Comparison of ENCODE assay signal across 11 cellular contexts in the genomic region with DNA sequence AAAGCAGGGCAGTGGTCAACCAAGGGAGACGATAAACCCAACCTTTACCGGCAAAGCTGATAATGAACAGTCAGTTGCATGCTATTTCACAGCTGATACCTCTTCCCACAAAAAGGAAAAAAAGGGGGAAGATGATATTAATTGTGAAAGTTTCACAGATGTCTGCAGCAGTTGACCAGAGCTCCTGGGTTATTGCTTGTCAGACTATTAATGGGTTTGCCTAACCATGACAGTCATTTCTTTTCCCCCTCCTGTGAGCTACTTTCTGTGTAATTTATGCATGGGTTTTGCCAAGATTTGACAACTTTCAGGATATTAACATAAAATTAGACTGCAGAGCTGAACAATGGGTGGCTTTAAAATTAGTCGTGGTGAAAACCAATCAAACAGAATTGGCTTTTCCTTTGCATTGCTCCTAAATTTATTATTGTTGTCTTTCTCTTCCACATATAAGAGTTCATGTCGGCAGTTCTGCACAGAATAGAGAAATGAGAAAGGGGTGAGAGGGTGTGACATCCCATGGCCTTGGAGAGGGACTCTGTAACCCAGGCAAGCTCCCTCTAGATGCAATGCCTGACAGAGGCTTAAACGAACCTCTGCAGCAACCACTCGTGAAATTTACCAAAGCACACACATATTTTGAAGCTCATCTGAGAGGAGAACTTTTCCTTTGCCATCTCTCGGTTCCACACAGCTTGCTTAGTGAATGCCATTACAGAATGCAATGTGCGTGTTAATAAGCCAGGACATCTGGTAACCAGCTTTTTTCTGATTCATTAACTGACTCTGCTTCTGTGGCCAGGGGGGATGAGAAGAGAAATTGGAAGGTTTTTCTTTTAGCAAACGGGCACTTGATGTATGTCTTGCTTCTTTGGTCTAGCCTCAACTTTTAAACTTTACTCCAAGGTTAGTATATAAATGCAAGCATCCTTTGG.
DNase-seq lines count a peak whose midpoint lies in the region; ATAC-seq and TF ChIP-seq lines count a peak whose summit lies in the region.
"Had no signal": no experiment of that assay in that cellular context is flagged by ENCODE, and none has a peak within 500 bp of the region (broad histone marks: within the 10 kb centered on the region; RNA-seq: fewer than 3 reads in every experiment).

No MANE protein-coding gene starts in this region.

- intact Hi-C loops in CD4-positive, alpha-beta T cell (cut with DNase I, micrococcal nuclease): loop anchor here in 1 of 2 experiments (5.0 kb wide), 1 partner anchor 43 kb away; no protein-coding TSS in a partner anchor
- intact Hi-C loops in MCF 10A (cut with micrococcal nuclease): no loop called here

- H3K9me3 Mint-ChIP-seq in CD4-positive, alpha-beta T cell: no peaks in the 10 kb centered on the region
- no peaks in the 10 kb centered on the region for H3K9me3 Mint-ChIP-seq in MCF 10A (ENCODE audit: unreplicated experiment)
- H3K9me3 Mint-ChIP-seq: activated CD8-positive, alpha-beta T cell treated with anti-CD3 and anti-CD28 coated beads for 36 hours had no signal

- peak overlapping the region; percentile 23 for H2AFZ ChIP-seq in SU-DHL-6 (ENCODE audit: low read depth, low read length, severe bottlenecking)

- H3K27ac ChIP-seq in SU-DHL-6 (ENCODE audit: low read depth, low read length): no peak overlapping the region
- no peak overlapping the region for H3K27ac ChIP-seq in CD4-positive, alpha-beta T cell (ENCODE audit: low read depth, low read length)

- H4K20me1 ChIP-seq in SU-DHL-6 (ENCODE audit: low read depth, low read length): no peaks in the 10 kb centered on the region

- ATAC-seq in HG03135 (IDR thresholded peaks at IDR 0.05; ENCODE audit: unreplicated experiment): peak; percentile 76
- no peak for ATAC-seq in CD4-positive, alpha-beta T cell (ENCODE audit: poor library complexity)
- ATAC-seq: activated CD8-positive, alpha-beta T cell treated with anti-CD3 and anti-CD28 coated beads for 36 hours had no signal

- H3K27me3 ChIP-seq in SU-DHL-6 (ENCODE audit: low read length): no peaks in the 10 kb centered on the region
- no peaks in the 10 kb centered on the region for H3K27me3 ChIP-seq in CD4-positive, alpha-beta T cell (ENCODE audit: control insufficient read depth, insufficient read depth, low read length)

- no peaks in the 10 kb centered on the region for H3K27me3 Mint-ChIP-seq in CD4-positive, alpha-beta T cell
- H3K27me3 Mint-ChIP-seq in MCF 10A (ENCODE audit: insufficient read depth, unreplicated experiment): no peaks in the 10 kb centered on the region
- H3K27me3 Mint-ChIP-seq: activated CD8-positive, alpha-beta T cell treated with anti-CD3 and anti-CD28 coated beads for 36 hours had no signal

- H3K9me3 ChIP-seq in SU-DHL-6 (ENCODE audit: insufficient read depth, low read length): no peaks in the 10 kb centered on the region
- H3K9me3 ChIP-seq in CD4-positive, alpha-beta T cell (ENCODE audit: control insufficient read depth, low read length): no peaks in the 10 kb centered on the region

- peak; percentile 29 for DNase-seq in GM10248 (ENCODE audit: extremely low spot score)
- peak; percentile 21 for DNase-seq in GM20000 (ENCODE audit: low spot score)
- no peak for DNase-seq in NCI-H187 treated with DMSO at 0.1 percent for 48 hours (lab: John Stamatoyannopoulos, UW)
- no peak for DNase-seq in CD4-positive, alpha-beta T cell
- no peak for DNase-seq in MCF 10A (ENCODE audit: unreplicated experiment)
- no peak for DNase-seq in activated CD4-positive, alpha-beta T cell treated with anti-CD3 and anti-CD28 coated beads for 48 hours
- DNase-seq: activated CD8-positive, alpha-beta T cell treated with anti-CD3 and anti-CD28 coated beads for 36 hours; effector CD4-positive, alpha-beta T cell; stimulated activated CD4-positive, alpha-beta T cell treated with anti-CD3 and anti-CD28 coated beads, Interleukin-2, amount 100 ng/mL, for 24 hours had no signal

- H3F3A ChIP-seq in SU-DHL-6 (ENCODE audit: insufficient read depth): no peaks in the 10 kb centered on the region

- no peak overlapping the region for H3K4me3 ChIP-seq in SU-DHL-6 (ENCODE audit: insufficient read depth, low read length, poor library complexity, severe bottlenecking)

- no peak overlapping the region for H3K9ac ChIP-seq in SU-DHL-6 (ENCODE audit: low read length)

- H3K36me3 Mint-ChIP-seq in CD4-positive, alpha-beta T cell (ENCODE audit: low read depth): no peaks in the 10 kb centered on the region
- peaks cover 6% of the 10 kb centered on the region for H3K36me3 Mint-ChIP-seq in MCF 10A (ENCODE audit: insufficient read depth, unreplicated experiment)

- H3K79me2 ChIP-seq in SU-DHL-6 (ENCODE audit: insufficient read depth, low read length): no peaks in the 10 kb centered on the region

- H3K36me3 ChIP-seq in SU-DHL-6 (ENCODE audit: low read length): no peaks in the 10 kb centered on the region

- peaks cover 28% of the 10 kb centered on the region for H3K4me1 Mint-ChIP-seq in CD4-positive, alpha-beta T cell (ENCODE audit: low read depth)
- no peaks in the 10 kb centered on the region for H3K4me1 Mint-ChIP-seq in MCF 10A (ENCODE audit: insufficient read depth, unreplicated experiment)

- H3K9me2 ChIP-seq in SU-DHL-6 (replicated peaks; ENCODE audit: insufficient read depth, low read length): no peaks in the 10 kb centered on the region

- CTCF ChIA-PET in GM10248 (lab: Yijun Ruan, JAX) (interaction anchor here (0.7 to 3.9 kb wide), 13 partner anchors 8 to 270 kb away, joined by 3 to 17 read pairs (median 4); no protein-coding TSS in a partner anchor), MCF 10A (lab: Yijun Ruan, JAX) (interaction anchor here (1.3 kb wide), 1 partner anchor 32 kb away, joined by 3 read pairs; no protein-coding TSS in a partner anchor)
- CTCF ChIA-PET in CD4-positive, alpha-beta T cell (lab: Charles Lee): interaction anchor here (1.6 kb wide), 1 partner anchor 270 kb away, joined by 4 read pairs; no protein-coding TSS in a partner anchor

- H3K4me2 ChIP-seq in SU-DHL-6 (ENCODE audit: low read depth, low read length, poor library complexity, severe bottlenecking): no peak overlapping the region

- BruUV-seq in MCF 10A (replicated peaks; lab: Mats Ljungman, UMichigan): no TSS peak

- TF ChIP-seq CTCF in GM10248 (IDR thresholded peaks at IDR 0.05; ENCODE audit: control extremely low read depth, extremely low read depth, low read depth, missing control alignments) (no peak), GM20000 (IDR thresholded peaks at IDR 0.05; ENCODE audit: extremely low read depth, missing control alignments) (no peak), SU-DHL-6 (IDR thresholded peaks at IDR 0.05; ENCODE audit: insufficient read depth, low read length, poor library complexity, severe bottlenecking) (no peak), MCF 10A (IDR thresholded peaks at IDR 0.05; ENCODE audit: unreplicated experiment) (no peak)
- TF ChIP-seq CTCF in CD4-positive, alpha-beta T cell (IDR thresholded peaks at IDR 0.05): no peak

- H3K4me3 Mint-ChIP-seq in CD4-positive, alpha-beta T cell: no peak overlapping the region
- H3K4me3 Mint-ChIP-seq in MCF 10A (ENCODE audit: unreplicated experiment): no peak overlapping the region
- H3K4me3 Mint-ChIP-seq: activated CD8-positive, alpha-beta T cell treated with anti-CD3 and anti-CD28 coated beads for 36 hours had no signal

- H3K27ac Mint-ChIP-seq in CD4-positive, alpha-beta T cell: no peak overlapping the region
- H3K27ac Mint-ChIP-seq in MCF 10A (ENCODE audit: low read depth, unreplicated experiment): no peak overlapping the region
- H3K27ac Mint-ChIP-seq: activated CD8-positive, alpha-beta T cell treated with anti-CD3 and anti-CD28 coated beads for 36 hours had no signal

- POLR2A ChIA-PET in GM10248 (lab: Yijun Ruan, JAX): no interaction called here
- POLR2A ChIA-PET in CD4-positive, alpha-beta T cell (lab: Charles Lee): no interaction called here
- POLR2A ChIA-PET in MCF 10A (lab: Yijun Ruan, JAX): no interaction called here

Comparison
In these comparisons a context has a peak if more than half of its experiments do, and no peak if none do; other contexts are left out.
1. DNase-seq: peak in GM10248 (single experiment) and GM20000 (single experiment); none in NCI-H187 treated with DMSO at 0.1 percent for 48 hours (single experiment), CD4-positive, alpha-beta T cell (0 of 10), MCF 10A (single experiment) and activated CD4-positive, alpha-beta T cell treated with anti-CD3 and anti-CD28 coated beads for 48 hours (single experiment).